Comparison of ENCODE assay signal across 9 cellular contexts in genomic region chr3:45507820-45508317, GRCh38.
DNase-seq lines count a peak whose midpoint lies in the region; ATAC-seq and TF ChIP-seq lines count a peak whose summit lies in the region.
"Had no signal": no experiment of that assay in that cellular context is flagged by ENCODE, and none has a peak within 500 bp of the region (broad histone marks: within the 10 kb centered on the region; RNA-seq: fewer than 3 reads in every experiment).

No MANE protein-coding gene starts in this region.

- no peak overlapping the region for H3K9ac ChIP-seq in Loucy (ENCODE audit: low read depth, low read length, poor library complexity, severe bottlenecking)

- intact Hi-C loops in CD14-positive monocyte (cut with micrococcal nuclease) (loop anchor here in 1 of 2 donors (2.0 kb wide), 1 partner anchor 153 kb away; no protein-coding TSS in a partner anchor), dorsolateral prefrontal cortex (cut with DNase I) (loop anchor here (2.0 to 5.0 kb wide), 6 partner anchors 37 to 471 kb away; no protein-coding TSS in a partner anchor)

- ATAC-seq in GM18505 (IDR thresholded peaks at IDR 0.05; ENCODE audit: unreplicated experiment) = no peak
- ATAC-seq in GM21390 (IDR thresholded peaks at IDR 0.05; ENCODE audit: unreplicated experiment) = no peak

- H3K4me1 ChIP-seq in Loucy (ENCODE audit: insufficient read depth, low read length, poor library complexity, severe bottlenecking) = peaks cover 21% of the 10 kb centered on the region

- peaks cover 15 to 20% of the 10 kb centered on the region in 2 donors for H3K36me3 Mint-ChIP-seq in CD14-positive monocyte
- peaks cover 11% of the 10 kb centered on the region for H3K36me3 Mint-ChIP-seq in mesothelial cell of epicardium

- no peaks in the 10 kb centered on the region for H3K4me1 Mint-ChIP-seq in CD14-positive monocyte
- H3K4me1 Mint-ChIP-seq in mesothelial cell of epicardium = no peaks in the 10 kb centered on the region

- H4K20me1 ChIP-seq in Loucy (ENCODE audit: insufficient read depth, low read length, poor library complexity, severe bottlenecking) = no peaks in the 10 kb centered on the region

- H3F3A ChIP-seq in Loucy (ENCODE audit: low read depth) = no peaks in the 10 kb centered on the region

- no peak overlapping the region for H3K4me3 Mint-ChIP-seq in CD14-positive monocyte
- no peak overlapping the region for H3K4me3 Mint-ChIP-seq in mesothelial cell of epicardium

- H3K4me3 ChIP-seq in Loucy (ENCODE audit: low read length, poor library complexity, severe bottlenecking) = peak overlapping the region; percentile 52
- no peak overlapping the region for H3K4me3 ChIP-seq in dorsolateral prefrontal cortex
- H3K4me3 ChIP-seq: skin epidermis had no signal

- H3K4me2 ChIP-seq in Loucy (ENCODE audit: low read depth, low read length, poor library complexity, severe bottlenecking) = peak overlapping the region; percentile 67

- H3K27me3 Mint-ChIP-seq in CD14-positive monocyte (ENCODE audit: low read depth in 3 of 3) = no peaks in the 10 kb centered on the region
- H3K27me3 Mint-ChIP-seq in mesothelial cell of epicardium (ENCODE audit: low read depth) = no peaks in the 10 kb centered on the region

- H3K27ac Mint-ChIP-seq in CD14-positive monocyte (no peak overlapping the region), mesothelial cell of epicardium (no peak overlapping the region)

- no peak for DNase-seq in CD14-positive monocyte (ENCODE audit: low spot score)
- DNase-seq in dorsolateral prefrontal cortex = peak in 1 of 10 donors; percentile 26
- peak in 1 of 2 experiments; percentile 42 for DNase-seq in mesothelial cell of epicardium (ENCODE audit: low spot score in 2 of 2, unreplicated experiment in 2 of 2)
- DNase-seq in NCI-H1105 treated with DMSO at 0.1 percent for 48 hours (lab: John Stamatoyannopoulos, UW) = no peak
- DNase-seq in T-helper 2 cell = no peak

- H3K27ac ChIP-seq in dorsolateral prefrontal cortex = peak overlapping the region in 44 of 59 donors; percentile 17 to 88 (median 68)

- no peaks in the 10 kb centered on the region for H3K79me2 ChIP-seq in Loucy (ENCODE audit: insufficient read depth, low read length)

- no peaks in the 10 kb centered on the region; the same call in 1 of the 2 replicates for H3K36me3 ChIP-seq in Loucy (ENCODE audit: insufficient read depth, low read length)

- peak; percentile 23 for TF ChIP-seq CTCF in CD14-positive monocyte (IDR thresholded peaks at IDR 0.05)
- peak; percentile 59 for TF ChIP-seq CTCF in Loucy (conservative IDR thresholded peaks at IDR 0.05; ENCODE audit: low read length)
- TF ChIP-seq CTCF in dorsolateral prefrontal cortex (IDR thresholded peaks at IDR 0.05 in 54 of 56, conservative IDR thresholded peaks at IDR 0.05 in 2 of 56; ENCODE audit: low read depth in 1 of 56, partially characterized antibody in 56 of 56) = peak in 44 of 56 donors; percentile 13 to 61 (median 34)
- TF ChIP-seq CTCF in mesothelial cell of epicardium (IDR thresholded peaks at IDR 0.05; ENCODE audit: unreplicated experiment) = peak; percentile 29

- H3K9me3 Mint-ChIP-seq in CD14-positive monocyte (no peaks in the 10 kb centered on the region), mesothelial cell of epicardium (peaks cover 4% of the 10 kb centered on the region)

- H2AFZ ChIP-seq in Loucy (ENCODE audit: low read length) = no peak overlapping the region

- H3K9me2 ChIP-seq in Loucy (replicated peaks; ENCODE audit: low read depth, low read length) = no peaks in the 10 kb centered on the region

- H3K27me3 ChIP-seq in Loucy (ENCODE audit: insufficient read depth, low read length, poor library complexity, severe bottlenecking) = no peaks in the 10 kb centered on the region
- no peaks in the 10 kb centered on the region for H3K27me3 ChIP-seq in dorsolateral prefrontal cortex

- no peaks in the 10 kb centered on the region for H3K9me3 ChIP-seq in Loucy (ENCODE audit: insufficient read depth, low read depth, low read length)

- TF ChIP-seq POLR2A in GM18505 (IDR thresholded peaks at IDR 0.05; ENCODE audit: borderline replicate concordance, extremely low read depth, insufficient read depth, insufficient read length) = no peak
